In genomic region chr7:140041626-140042385, GRCh38 we compare ENCODE assay signal across 34 cellular contexts. TPM values are rescaled to one million over a fixed set of nuclear protein-coding genes. Genes with fewer than 3 reads are reported as not detected.
DNase-seq lines count a peak whose midpoint lies in the region; ATAC-seq, FAIRE-seq and TF ChIP-seq lines count a peak whose summit lies in the region.
"Had no signal": no experiment of that assay in that cellular context is flagged by ENCODE, and none has a peak within 500 bp of the region (broad histone marks: within the 10 kb centered on the region; RNA-seq: fewer than 3 reads in every experiment).

No MANE protein-coding gene starts in this region.

- no peak overlapping the region for H4K5ac ChIP-seq in H1 (ENCODE audit: insufficient read length, low read depth, low read length)

- peaks cover 1% of the 10 kb centered on the region; the same call in 1 of the 2 replicates for H3K23me2 ChIP-seq in H1 (ENCODE audit: low read depth, low read length)

- no peak overlapping the region for H3K56ac ChIP-seq in H1 (replicated peaks; ENCODE audit: insufficient read length, low read depth, low read length)

- no peaks in the 10 kb centered on the region for H3K4me1 ChIP-seq in H1 (replicated peaks in 1 of 4; ENCODE audit: control insufficient read depth in 3 of 4, insufficient read depth in 4 of 4, low read length in 3 of 4)
- H3K4me1 ChIP-seq in upper lobe of right lung = peaks cover 5% of the 10 kb centered on the region
- H3K4me1 ChIP-seq: HAP-1, vagina had no signal

- CTCF ChIA-PET in H1 (lab: Charles Lee; ENCODE audit: partially characterized antibody) = interaction anchor here (0.6 to 1.3 kb wide), 3 partner anchors 16 to 593 kb away, joined by 3 read pairs; no protein-coding TSS in a partner anchor

- no peak overlapping the region for H2BK120ac ChIP-seq in H1 (replicated peaks; ENCODE audit: low read depth, low read length)

- no peaks in the 10 kb centered on the region for H3K9me3 Mint-ChIP-seq in activated naive CD8-positive, alpha-beta T cell treated with anti-CD3 and anti-CD28 coated beads, Interleukin-2, amount 10 ng/mL, durations not matched to agents 7 days and 5 days
- no peaks in the 10 kb centered on the region for H3K9me3 Mint-ChIP-seq in activated naive CD8-positive, alpha-beta T cell treated with anti-CD3 and anti-CD28 coated beads for 36 hours
- no peaks in the 10 kb centered on the region for H3K9me3 Mint-ChIP-seq in stimulated activated naive B cell treated with anti-CD40 and anti-IgM and Interleukin-4, amounts not matched to agents 10 μg/mL and 1 μg/mL and 100 μg/mL, for 72 hours
- H3K9me3 Mint-ChIP-seq: activated naive CD4-positive, alpha-beta T cell treated with anti-CD3 and anti-CD28 coated beads, Interleukin-2, amount 50 U/mL, for 72 hours; immature natural killer cell; naive B cell; stimulated activated effector memory CD8-positive, alpha-beta T cell treated with anti-CD3 and anti-CD28 coated beads, Interleukin-12 subunit alpha, Interleukin-12 subunit beta, amount 100 ng/mL, for 72 hours had no signal

- H2BK5ac ChIP-seq in H1 (ENCODE audit: low read depth, low read length) = 0 out of 2 replicates have a peak overlapping the region, but pooled peaks have one; percentile 12

- H3K27ac ChIP-seq in H1 (ENCODE audit: low read depth, low read length) = no peak overlapping the region
- no peak overlapping the region for H3K27ac ChIP-seq in upper lobe of right lung
- H3K27ac ChIP-seq: BLaER1 treated with 17β-estradiol and CSF1 and Interleukin-3, amounts not matched to agents 10 nM and 100 nM; HL-60; PC-9; vagina had no signal

- no peak overlapping the region for H3K9ac ChIP-seq in H1 (replicated peaks in 1 of 4; ENCODE audit: extremely low read depth in 1 of 4, low read depth in 3 of 4, low read length in 3 of 4)
- H3K9ac ChIP-seq: BLaER1 treated with 17β-estradiol and CSF1 and Interleukin-3, amounts not matched to agents 10 nM and 100 nM had no signal

- intact Hi-C loops in upper lobe of right lung (cut with DNase I) = no loop called here

- H3K4me1 Mint-ChIP-seq in activated naive CD8-positive, alpha-beta T cell treated with anti-CD3 and anti-CD28 coated beads, Interleukin-2, amount 10 ng/mL, durations not matched to agents 7 days and 5 days = peaks cover 26% of the 10 kb centered on the region
- H3K4me1 Mint-ChIP-seq in activated naive CD8-positive, alpha-beta T cell treated with anti-CD3 and anti-CD28 coated beads for 36 hours = peaks cover 13% of the 10 kb centered on the region
- H3K4me1 Mint-ChIP-seq in T-helper 17 cell = peaks cover 18% of the 10 kb centered on the region
- peaks cover 15 to 36% of the 10 kb centered on the region in 2 donors for H3K4me1 Mint-ChIP-seq in stimulated activated naive B cell treated with anti-CD40 and anti-IgM and Interleukin-4, amounts not matched to agents 10 μg/mL and 1 μg/mL and 100 μg/mL, for 72 hours

- no peak overlapping the region for H3K4me2 ChIP-seq in H1 (ENCODE audit: insufficient read depth in 1 of 2, low read depth in 2 of 2, low read length in 2 of 2)
- H3K4me2 ChIP-seq: PC-9, smooth muscle cell had no signal

- H2BK15ac ChIP-seq in H1 (ENCODE audit: low read length) = no peak overlapping the region

- no peak overlapping the region for H3K14ac ChIP-seq in H1 (ENCODE audit: insufficient read length)

- TF ChIP-seq EP300 in H1 (IDR thresholded peaks at IDR 0.05; ENCODE audit: borderline replicate concordance in 1 of 2, low read depth in 2 of 2, low read length in 2 of 2) = no peak

- H4K20me1 ChIP-seq in H1 (replicated peaks in 1 of 2; ENCODE audit: control insufficient read depth in 1 of 2, insufficient read depth in 2 of 2, low read length in 2 of 2) = peaks cover 0 to 1% of the 10 kb centered on the region in 2 experiments

- TF ChIP-seq RAD21 in H1 (IDR thresholded peaks at IDR 0.05 in 1 of 2, conservative IDR thresholded peaks at IDR 0.05 in 1 of 2; ENCODE audit: low read depth in 2 of 2, low read length in 2 of 2) = no peak

- peaks cover 32% of the 10 kb centered on the region for H3K36me3 Mint-ChIP-seq in activated naive CD8-positive, alpha-beta T cell treated with anti-CD3 and anti-CD28 coated beads, Interleukin-2, amount 10 ng/mL, durations not matched to agents 7 days and 5 days
- peaks cover 16% of the 10 kb centered on the region for H3K36me3 Mint-ChIP-seq in activated naive CD8-positive, alpha-beta T cell treated with anti-CD3 and anti-CD28 coated beads for 36 hours
- H3K36me3 Mint-ChIP-seq in T-helper 17 cell (ENCODE audit: low read depth) = peaks cover 11% of the 10 kb centered on the region
- peaks cover 42 to 79% of the 10 kb centered on the region in 2 donors for H3K36me3 Mint-ChIP-seq in stimulated activated naive B cell treated with anti-CD40 and anti-IgM and Interleukin-4, amounts not matched to agents 10 μg/mL and 1 μg/mL and 100 μg/mL, for 72 hours

- H2BK20ac ChIP-seq in H1 (ENCODE audit: low read length) = no peak overlapping the region

- H4K91ac ChIP-seq in H1 (replicated peaks; ENCODE audit: insufficient read length, low read length) = no peak overlapping the region

- DNase-seq in activated naive CD8-positive, alpha-beta T cell treated with anti-CD3 and anti-CD28 coated beads, Interleukin-2, amount 10 ng/mL, durations not matched to agents 7 days and 5 days = no peak
- no peak for DNase-seq in activated naive CD8-positive, alpha-beta T cell treated with anti-CD3 and anti-CD28 coated beads for 36 hours
- DNase-seq in T-helper 17 cell (no peak), H1 (ENCODE audit: low read depth in 1 of 2, low spot score in 2 of 2) (no peak), ureter (ENCODE audit: low spot score) (no peak), upper lobe of right lung (no peak)
- DNase-seq in stimulated activated naive B cell treated with anti-CD40 and anti-IgM and Interleukin-4, amounts not matched to agents 10 μg/mL and 1 μg/mL and 100 μg/mL, for 72 hours = no peak
- DNase-seq: ACHN; activated CD4-positive, alpha-beta T cell treated with anti-CD3 and anti-CD28 coated beads for 1 hour; Caco-2; DMS79 treated with DMSO at 0.1 percent for 48 hours; effector CD8-positive, alpha-beta T cell; hippocampal formation; immature natural killer cell; Kasumi-1; naive B cell; NCI-H1092 treated with DMSO at 0.1 percent for 48 hours; NCI-H774; occipital lobe; PC-9; SHP77; stimulated activated CD4-positive, alpha-beta T cell treated with anti-CD3 and anti-CD28 coated beads, Interleukin-2, amount 100 ng/mL, for 48 hours; T-helper 1 cell had no signal

- no peak overlapping the region for H4K8ac ChIP-seq in H1 (ENCODE audit: extremely low read depth, insufficient read depth, low read length)

- H2AK5ac ChIP-seq in H1 (ENCODE audit: low read depth, low read length) = no peak overlapping the region

- no peak overlapping the region for H3K4ac ChIP-seq in H1 (replicated peaks; ENCODE audit: insufficient read length, low read depth, low read length)

- H3K79me2 ChIP-seq in H1 (ENCODE audit: control insufficient read depth in 1 of 2, insufficient read depth in 2 of 2, low read length in 2 of 2) = no peaks in the 10 kb centered on the region

- no peaks in the 10 kb centered on the region for H3K27me3 Mint-ChIP-seq in activated naive CD8-positive, alpha-beta T cell treated with anti-CD3 and anti-CD28 coated beads, Interleukin-2, amount 10 ng/mL, durations not matched to agents 7 days and 5 days
- H3K27me3 Mint-ChIP-seq in activated naive CD8-positive, alpha-beta T cell treated with anti-CD3 and anti-CD28 coated beads for 36 hours = no peaks in the 10 kb centered on the region
- no peaks in the 10 kb centered on the region for H3K27me3 Mint-ChIP-seq in T-helper 17 cell
- no peaks in the 10 kb centered on the region for H3K27me3 Mint-ChIP-seq in stimulated activated naive B cell treated with anti-CD40 and anti-IgM and Interleukin-4, amounts not matched to agents 10 μg/mL and 1 μg/mL and 100 μg/mL, for 72 hours
- H3K27me3 Mint-ChIP-seq: naive B cell had no signal

- POLR2A ChIA-PET in activated naive CD8-positive, alpha-beta T cell treated with anti-CD3 and anti-CD28 coated beads, Interleukin-2, amount 10 ng/mL, durations not matched to agents 7 days and 5 days (lab: Charles Lee) = no interaction called here
- POLR2A ChIA-PET in H1 (lab: Charles Lee; ENCODE audit: partially characterized antibody) = interaction anchor here (0.8 kb wide), 1 partner anchor 20 kb away, joined by 4 read pairs; no protein-coding TSS in a partner anchor

- H3K4me3 ChIP-seq in H1 (ENCODE audit: extremely low read depth in 1 of 4, insufficient read depth in 2 of 4, low read depth in 3 of 4, low read length in 4 of 4) (no peak overlapping the region), upper lobe of right lung (no peak overlapping the region)
- H3K4me3 ChIP-seq: BLaER1 treated with 17β-estradiol and CSF1 and Interleukin-3, amounts not matched to agents 10 nM and 100 nM; HAP-1; PC-9; smooth muscle cell; vagina had no signal

- ATAC-seq in activated naive CD8-positive, alpha-beta T cell treated with anti-CD3 and anti-CD28 coated beads, Interleukin-2, amount 10 ng/mL, durations not matched to agents 7 days and 5 days (ENCODE audit: low read depth) = no peak
- no peak for ATAC-seq in T-helper 17 cell
- ATAC-seq in stimulated activated naive B cell treated with anti-CD40 and anti-IgM and Interleukin-4, amounts not matched to agents 10 μg/mL and 1 μg/mL and 100 μg/mL, for 72 hours (replicated peaks) = no peak
- ATAC-seq in upper lobe of right lung = no peak
- no peak for ATAC-seq in GM18907 (IDR thresholded peaks at IDR 0.05; ENCODE audit: unreplicated experiment)
- ATAC-seq: activated naive CD4-positive, alpha-beta T cell treated with anti-CD3 and anti-CD28 coated beads, Interleukin-2, amount 50 U/mL, for 72 hours; left lobe of liver; stimulated activated effector memory CD8-positive, alpha-beta T cell treated with anti-CD3 and anti-CD28 coated beads, Interleukin-12 subunit alpha, Interleukin-12 subunit beta, amount 100 ng/mL, for 72 hours had no signal

- 91% methylated on average over 12 of the region's 12 CpGs; no CpG with 5 or more reads in 1 of the 2 experiments for WGBS in H1 (ENCODE audit: extremely low coverage in 1 of 2, insufficient coverage in 1 of 2, insufficient read length in 1 of 2, insufficient replicate concordance in 2 of 2, low coverage in 1 of 2, low lambda C conversion rate in 2 of 2, missing lambda C conversion rate in 1 of 2), 2 experiments

- no peak overlapping the region for H3K4me3 Mint-ChIP-seq in activated naive CD8-positive, alpha-beta T cell treated with anti-CD3 and anti-CD28 coated beads, Interleukin-2, amount 10 ng/mL, durations not matched to agents 7 days and 5 days
- no peak overlapping the region for H3K4me3 Mint-ChIP-seq in activated naive CD8-positive, alpha-beta T cell treated with anti-CD3 and anti-CD28 coated beads for 36 hours
- no peak overlapping the region for H3K4me3 Mint-ChIP-seq in T-helper 17 cell
- peak overlapping the region in 1 of 2 donors; percentile 32 for H3K4me3 Mint-ChIP-seq in stimulated activated naive B cell treated with anti-CD40 and anti-IgM and Interleukin-4, amounts not matched to agents 10 μg/mL and 1 μg/mL and 100 μg/mL, for 72 hours
- H3K4me3 Mint-ChIP-seq: immature natural killer cell; naive B cell; stimulated activated effector memory CD8-positive, alpha-beta T cell treated with anti-CD3 and anti-CD28 coated beads, Interleukin-12 subunit alpha, Interleukin-12 subunit beta, amount 100 ng/mL, for 72 hours had no signal

- TF ChIP-seq POLR2A in H1 (IDR thresholded peaks at IDR 0.05; ENCODE audit: control extremely low read depth in 1 of 2, low read depth in 2 of 2, low read length in 2 of 2) = no peak

- TF ChIP-seq CTCF in H1 (IDR thresholded peaks at IDR 0.05; ENCODE audit: control extremely low read depth in 1 of 3, insufficient read depth in 1 of 3, low read depth in 1 of 3, low read length in 3 of 3) = no peak
- no peak for TF ChIP-seq CTCF in upper lobe of right lung (IDR thresholded peaks at IDR 0.05)

- no peak overlapping the region for H3K18ac ChIP-seq in H1 (ENCODE audit: extremely low read depth, low read length)

- H3K27ac Mint-ChIP-seq in activated naive CD8-positive, alpha-beta T cell treated with anti-CD3 and anti-CD28 coated beads, Interleukin-2, amount 10 ng/mL, durations not matched to agents 7 days and 5 days = peak overlapping the region; percentile 17
- H3K27ac Mint-ChIP-seq in activated naive CD8-positive, alpha-beta T cell treated with anti-CD3 and anti-CD28 coated beads for 36 hours = no peak overlapping the region
- peak overlapping the region; percentile 32 for H3K27ac Mint-ChIP-seq in T-helper 17 cell
- peak overlapping the region; percentile 37 for H3K27ac Mint-ChIP-seq in stimulated activated naive B cell treated with anti-CD40 and anti-IgM and Interleukin-4, amounts not matched to agents 10 μg/mL and 1 μg/mL and 100 μg/mL, for 72 hours
- H3K27ac Mint-ChIP-seq: naive B cell; stimulated activated effector memory CD8-positive, alpha-beta T cell treated with anti-CD3 and anti-CD28 coated beads, Interleukin-12 subunit alpha, Interleukin-12 subunit beta, amount 100 ng/mL, for 72 hours had no signal

- no peaks in the 10 kb centered on the region for H3K27me3 ChIP-seq in H1 (replicated peaks in 1 of 4; ENCODE audit: control insufficient read depth in 3 of 4, extremely low read depth in 1 of 4, insufficient read depth in 3 of 4, low read length in 3 of 4)
- no peaks in the 10 kb centered on the region for H3K27me3 ChIP-seq in upper lobe of right lung
- H3K27me3 ChIP-seq: BLaER1 treated with 17β-estradiol and CSF1 and Interleukin-3, amounts not matched to agents 10 nM and 100 nM; vagina had no signal

- H2BK12ac ChIP-seq in H1 (ENCODE audit: low read depth, low read length) = no peak overlapping the region

- FAIRE-seq in H1 (lab: Jason Lieb, UNC) = no peak
- FAIRE-seq: frontal cortex, TTC549 had no signal

- no peak overlapping the region for H3K23ac ChIP-seq in H1 (ENCODE audit: insufficient read length)

- H3K9me3 ChIP-seq in T-helper 17 cell (ENCODE audit: control insufficient read depth, low read length, poor library complexity, severe bottlenecking) (no peaks in the 10 kb centered on the region), H1 (ENCODE audit: insufficient read depth in 2 of 2, low read depth in 1 of 2, low read length in 1 of 2) (no peaks in the 10 kb centered on the region), upper lobe of right lung (no peaks in the 10 kb centered on the region)
- H3K9me3 ChIP-seq: BLaER1 treated with 17β-estradiol and CSF1 and Interleukin-3, amounts not matched to agents 10 nM and 100 nM; Caco-2; HAP-1; vagina had no signal

- H3K36me3 ChIP-seq in H1 (ENCODE audit: control insufficient read depth in 2 of 4, insufficient read depth in 4 of 4, low read length in 3 of 4) (no peaks in the 10 kb centered on the region), upper lobe of right lung (peaks cover 66% of the 10 kb centered on the region)
- H3K36me3 ChIP-seq: HAP-1 had no signal

- no peak overlapping the region for H2AFZ ChIP-seq in H1 (ENCODE audit: low read length)
- H2AFZ ChIP-seq: PC-9 had no signal

- no peaks in the 10 kb centered on the region for H3K79me1 ChIP-seq in H1 (ENCODE audit: low read depth, low read length)

RNA-seq across cellular contexts. Expression of gene PARP12, which starts 20.9 kb away (rescaled TPM):
- total RNA-seq in activated naive CD8-positive, alpha-beta T cell treated with anti-CD3 and anti-CD28 coated beads, Interleukin-2, amount 10 ng/mL, durations not matched to agents 7 days and 5 days = 100 to 1,000 TPM; 125 to 126 TPM
- total RNA-seq in activated naive CD8-positive, alpha-beta T cell treated with anti-CD3 and anti-CD28 coated beads for 36 hours = 10 to 100 TPM; 32.4 to 33.6 TPM
- 100 to 1,000 TPM; 134 to 138 TPM for total RNA-seq in T-helper 17 cell
- total RNA-seq in H1 (2021; fragmentation: NEBNext Ultra II Directional; extraction: Animal tissue kit (Norgen Biotek cat#: 25700)) = 9.0 and 10.6 TPM in 2 replicates
- 19.4 and 21.5 TPM in 2 replicates for polyA plus RNA-seq in H1 (2011; rRNA removed)
- polyA plus RNA-seq in H1 (2011; cell fraction: cytosol; rRNA removed) = 15.6 TPM
- polyA plus RNA-seq in H1 (2011; cell fraction: nucleus; rRNA removed) = 29.0 TPM
- 9.9 to 13.6 TPM (median 12.0 TPM) in 4 replicates for polyA plus RNA-seq in H1 (2012, experiment 1 of 2)
- polyA plus RNA-seq in H1 (2012, experiment 2 of 2) = 7.7 TPM
- polyA plus RNA-seq in H1 (2013, experiment 1 of 2) = 5.4 TPM
- polyA plus RNA-seq in H1 (2013, experiment 2 of 2) = 5.1 TPM
- 14.6 and 21.4 TPM in 2 replicates for polyA minus RNA-seq in H1 (2011; rRNA and poly(A)+ RNA removed)
- polyA minus RNA-seq in H1 (2011; cell fraction: cytosol; rRNA and poly(A)+ RNA removed) = 12.9 TPM
- 12.8 TPM for polyA minus RNA-seq in H1 (2011; cell fraction: nucleus; rRNA and poly(A)+ RNA removed)
- total RNA-seq in ureter = 54.2 TPM
- total RNA-seq in upper lobe of right lung = 100 TPM
